ENCODE assay signal across 8 cellular contexts in genomic region chr21:17512245-17513213, GRCh38. TPM values are rescaled to one million over a fixed set of nuclear protein-coding genes. Genes with fewer than 3 reads are reported as not detected.
A peak's percentile ranks its signal among the peaks of the same experiment; 100 is the strongest.
DNase-seq lines count a peak whose midpoint lies in the region; ATAC-seq and TF ChIP-seq lines count a peak whose summit lies in the region.

Gene CXADR (plus strand): TSS chr21:17513043. CDS start chr21:17513130, 87 bp downstream.

- H3K4me1 Mint-ChIP-seq in endodermal cell: peaks cover 23% of the 10 kb centered on the region

- H3K27me3 ChIP-seq in A673 (replicated peaks; ENCODE audit: insufficient read depth, low read depth, low read length, poor library complexity) (no peaks in the 10 kb centered on the region), endodermal cell (ENCODE audit: control insufficient read depth, insufficient read depth, low read length, poor library complexity, severe bottlenecking) (no peaks in the 10 kb centered on the region), mononuclear cell (ENCODE audit: insufficient read depth, low read length) (peaks cover 42% of the 10 kb centered on the region)

- peak within 1 kb of the TSS; percentile 97 for H3K27ac Mint-ChIP-seq in endodermal cell

- H3K4me1 ChIP-seq in A673 (ENCODE audit: insufficient read depth, low read length, poor library complexity, severe bottlenecking) (peaks cover 11% of the 10 kb centered on the region), endodermal cell (ENCODE audit: control insufficient read depth, insufficient read depth, low read length) (no peaks in the 10 kb centered on the region), mononuclear cell (ENCODE audit: insufficient read depth, low read length) (peaks cover 20% of the 10 kb centered on the region)

- H3K27me3 Mint-ChIP-seq in endodermal cell (ENCODE audit: insufficient read depth): peaks cover 16% of the 10 kb centered on the region

- H3K4me3 ChIP-seq in A673 (ENCODE audit: low read depth, low read length, poor library complexity, severe bottlenecking) (peak within 1 kb of the TSS; percentile 83), endodermal cell (ENCODE audit: low read length) (peak within 1 kb of the TSS; percentile 97), mononuclear cell (ENCODE audit: low read length) (peak within 1 kb of the TSS; percentile 37)

- peaks cover 15% of the 10 kb centered on the region for H3K36me3 Mint-ChIP-seq in endodermal cell (ENCODE audit: low read depth)

- peak; percentile 90 for ATAC-seq in GM18909 (IDR thresholded peaks at IDR 0.05; ENCODE audit: poor library complexity, unreplicated experiment)
- ATAC-seq in HG03196 (IDR thresholded peaks at IDR 0.05; ENCODE audit: unreplicated experiment): peak; percentile 75

- BruUV-seq in A673 (replicated peaks; lab: Mats Ljungman, UMichigan): no TSS peak

- H3K9me3 ChIP-seq in A673 (ENCODE audit: low read depth, low read length, poor library complexity, severe bottlenecking): no peaks in the 10 kb centered on the region
- H3K9me3 ChIP-seq in endodermal cell (ENCODE audit: control insufficient read depth, low read length): no peaks in the 10 kb centered on the region
- H3K9me3 ChIP-seq in mononuclear cell (ENCODE audit: low read depth, low read length): no peaks in the 10 kb centered on the region

- POLR2A ChIA-PET in A673 (lab: Charles Lee; ENCODE audit: low non-redundant PET): no interaction called here

- DNase-seq in A673 (ENCODE audit: low spot score): peak; percentile 83
- peak; percentile 55 for DNase-seq in NCI-H510A (lab: John Stamatoyannopoulos, UW)
- peak; percentile 17 to 52 (median 39) for DNase-seq in activated CD8-positive, alpha-beta memory T cell treated with anti-CD3 and anti-CD28 coated beads for 48 hours (ENCODE audit: low read depth in 2 of 3, low spot score in 2 of 3)
- DNase-seq in endodermal cell: peak; percentile 97
- peak; percentile 64 for DNase-seq in stimulated activated CD8-positive, alpha-beta memory T cell treated with anti-CD3 and anti-CD28 coated beads, Interleukin-4, amount 100 ng/mL, for 24 hours (ENCODE audit: low read depth)

- intact Hi-C loops in A673 (cut with micrococcal nuclease; ENCODE audit: unreplicated experiment): loop anchor here (2.0 to 5.0 kb wide), 2 partner anchors 58 to 125 kb away; no protein-coding TSS in a partner anchor

- WGBS in endodermal cell (ENCODE audit: insufficient coverage in 1 of 2, insufficient read length in 1 of 2), 2 experiments: 1 to 4% methylated on average over 10 to 83 of the region's 83 CpGs

- H3K27ac ChIP-seq in A673 (ENCODE audit: low read depth, low read length, poor library complexity, severe bottlenecking): peak within 1 kb of the TSS; percentile 70
- peak within 1 kb of the TSS; percentile 90 for H3K27ac ChIP-seq in endodermal cell (ENCODE audit: low read depth, low read length)

- peak within 1 kb of the TSS; percentile 89 for H3K4me3 Mint-ChIP-seq in endodermal cell

- peak within 1 kb of the TSS; percentile 99 for H3K9ac ChIP-seq in endodermal cell (ENCODE audit: extremely low read depth, low read length, poor library complexity, severe bottlenecking)

- CTCF ChIA-PET in A673 (lab: Charles Lee): interaction anchor here (1.1 kb wide), 1 partner anchor 73 kb away, joined by 3 read pairs; no protein-coding TSS in a partner anchor

- TF ChIP-seq CTCF in A673 (conservative IDR thresholded peaks at IDR 0.05; ENCODE audit: low read depth, low read length) (peak; percentile 53), endodermal cell (conservative IDR thresholded peaks at IDR 0.05) (peak; percentile 97)

- peaks cover 2% of the 10 kb centered on the region for H3K9me3 Mint-ChIP-seq in endodermal cell

- no peaks in the 10 kb centered on the region for H3K36me3 ChIP-seq in A673 (ENCODE audit: insufficient read depth, low read length, poor library complexity, severe bottlenecking)
- peaks cover 13% of the 10 kb centered on the region for H3K36me3 ChIP-seq in endodermal cell (ENCODE audit: control insufficient read depth, insufficient read depth, low read length)

RNA-seq across cellular contexts. Expression of gene CXADR, which starts in this region (rescaled TPM):
- 15.2 and 17.7 TPM in 2 replicates for total RNA-seq in A673 (2021)
- 10 to 100 TPM; 60.5 to 84.3 TPM for total RNA-seq in endodermal cell
- polyA plus RNA-seq in endodermal cell (2013, experiment 1 of 2): 77.2 TPM
- polyA plus RNA-seq in endodermal cell (2013, experiment 2 of 2): 70.4 TPM
- total RNA-seq in mononuclear cell: 0.42 TPM

Comparison
In these comparisons a context has a peak if more than half of its experiments do, and no peak if none do; other contexts are left out.
1. Peak in every context shown above with its lines: DNase-seq, ATAC-seq, H3K4me3 ChIP-seq and H3K27ac ChIP-seq.
2. RNA of gene CXADR (total RNA-seq): 60.5 to 84.3 TPM in endodermal cell and 15.2 to 17.7 TPM in A673; 0.42 TPM in mononuclear cell (single experiment); every median in the first group is over 10 times any median in the second.
3. DNase-seq: peak in every context shown above with its lines; median percentile 97 in endodermal cell; 83 in A673; 64 in stimulated activated CD8-positive, alpha-beta memory T cell treated with anti-CD3 and anti-CD28 coated beads, Interleukin-4, amount 100 ng/mL, for 24 hours; 55 in NCI-H510A; 39 in activated CD8-positive, alpha-beta memory T cell treated with anti-CD3 and anti-CD28 coated beads for 48 hours.
4. H3K4me3 ChIP-seq: peak in every context shown above with its lines; median percentile 97 in endodermal cell; 83 in A673; 37 in mononuclear cell.